Comparison of ENCODE assay signal across 18 cellular contexts in genomic region chr6:157688275-157688959, GRCh38.
DNase-seq lines count a peak whose midpoint lies in the region; TF ChIP-seq lines count a peak whose summit lies in the region.
"Had no signal": no experiment of that assay in that cellular context is flagged by ENCODE, and none has a peak within 500 bp of the region (broad histone marks: within the 10 kb centered on the region; RNA-seq: fewer than 3 reads in every experiment).

No MANE protein-coding gene starts in this region.

- DNase-seq in SJCRH30 (no peak), mesenteric fat pad (ENCODE audit: low spot score) (peak; percentile 72), coronary artery (ENCODE audit: low spot score) (no peak), NK-92 (lab: John Stamatoyannopoulos, UW; ENCODE audit: unreplicated experiment) (no peak), DMS114 treated with DMSO at 0.1 percent for 48 hours (lab: John Stamatoyannopoulos, UW; ENCODE audit: unreplicated experiment) (no peak)
- DNase-seq: MV-4-11, NCI-H1694, NCI-H2081 treated with DMSO at 0.1 percent for 48 hours, NCI-H446, OCI-M1, RPMI8226, SHP77 had no signal

- H3K4me2 ChIP-seq in skeletal muscle satellite cell (ENCODE audit: low read length): peak overlapping the region; percentile 60
- H3K4me2 ChIP-seq: KMS-11 had no signal

- CTCF ChIA-PET in HEK293 (lab: Yijun Ruan, JAX): interaction anchor here (0.5 to 1.5 kb wide), 4 partner anchors 20 to 201 kb away, joined by 3 to 5 read pairs (median 4); no protein-coding TSS in a partner anchor

- H3K36me3 ChIP-seq in HEK293 (ENCODE audit: control insufficient read depth in 2 of 2, insufficient read depth in 1 of 2, low read length in 2 of 2) (no peaks in the 10 kb centered on the region), SJCRH30 (no peaks in the 10 kb centered on the region), skeletal muscle satellite cell (ENCODE audit: insufficient read depth, low read length) (no peaks in the 10 kb centered on the region)

- no peaks in the 10 kb centered on the region for H3K27me3 ChIP-seq in SJCRH30
- H3K27me3 ChIP-seq in skeletal muscle satellite cell (ENCODE audit: control insufficient read depth, insufficient read depth, low read length): peaks cover 40% of the 10 kb centered on the region

- H3K4me3 ChIP-seq in HEK293 (ENCODE audit: low read depth, low read length): no peak overlapping the region
- H3K4me3 ChIP-seq in SJCRH30: peak overlapping the region; percentile 35
- H3K4me3 ChIP-seq in skeletal muscle satellite cell (ENCODE audit: low read length): no peak overlapping the region
- no peak overlapping the region for H3K4me3 ChIP-seq in coronary artery
- H3K4me3 ChIP-seq: A549, SK-N-MC had no signal

- H3K27ac ChIP-seq in HEK293 (ENCODE audit: extremely low read depth, low read depth, low read length) (no peak overlapping the region), SJCRH30 (peak overlapping the region; percentile 38), coronary artery (no peak overlapping the region)
- H3K27ac ChIP-seq: A549, HL-60, KMS-11, SK-N-MC had no signal

- H3K9ac ChIP-seq in skeletal muscle satellite cell (ENCODE audit: low read depth, low read length): peak overlapping the region; percentile 32
- H3K9ac ChIP-seq: KMS-11 had no signal

- H3K9me3 ChIP-seq in HEK293 (ENCODE audit: control insufficient read depth, insufficient read depth, low read depth, low read length) (no peaks in the 10 kb centered on the region), SJCRH30 (replicated peaks) (no peaks in the 10 kb centered on the region; the same call in 1 of the 2 replicates), skeletal muscle satellite cell (replicated peaks; ENCODE audit: low read length) (no peaks in the 10 kb centered on the region)
- H3K9me3 ChIP-seq: A549 had no signal

- TF ChIP-seq CTCF in HEK293 (tag by site-specific recombination; IDR thresholded peaks at IDR 0.05) (no peak), coronary artery (IDR thresholded peaks at IDR 0.05) (no peak)

- POLR2A ChIA-PET in HEK293 (lab: Yijun Ruan, JAX): no interaction called here

- H3K4me1 ChIP-seq in HEK293 (ENCODE audit: control insufficient read depth, insufficient read depth, low read length): no peaks in the 10 kb centered on the region
- peaks cover 28% of the 10 kb centered on the region for H3K4me1 ChIP-seq in SJCRH30
- peaks cover 8% of the 10 kb centered on the region for H3K4me1 ChIP-seq in skeletal muscle satellite cell (ENCODE audit: control insufficient read depth, insufficient read depth, low read length)
- H3K4me1 ChIP-seq: A549 had no signal

TF ChIP-seq in HEK293, 187 proteins besides CTCF, POLR2A, EP300 and RAD21:
- TF ChIP-seq SCRT2 (tag by site-specific recombination; IDR thresholded peaks at IDR 0.05): 0 out of 2 replicates have a peak, but pooled peaks have one; percentile 28
- no peak for TF ChIP-seq ZNF239 (tag by site-specific recombination; IDR thresholded peaks at IDR 0.05)
- no peak for TF ChIP-seq ZNF792 (tag by site-specific recombination; IDR thresholded peaks at IDR 0.05)
